ENCODE assay signal across 8 cellular contexts in genomic region chr6:158654960-158655485, GRCh38. TPM values are rescaled to one million over a fixed set of nuclear protein-coding genes. Genes with fewer than 3 reads are reported as not detected.
DNase-seq lines count a peak whose midpoint lies in the region; ATAC-seq and TF ChIP-seq lines count a peak whose summit lies in the region.

No MANE protein-coding gene starts in this region.

- H3K36me3 ChIP-seq in BLaER1 treated with 17β-estradiol and CSF1 and Interleukin-3, amounts not matched to agents 10 nM and 100 nM: no peaks in the 10 kb centered on the region
- H3K36me3 ChIP-seq in brain microvascular endothelial cell (replicated peaks): no peaks in the 10 kb centered on the region

- no peak for TF ChIP-seq POLR2A in NB4 (IDR thresholded peaks at IDR 0.05; ENCODE audit: extremely low read depth, insufficient read length)

- no peaks in the 10 kb centered on the region; a peak in 1 of 22 replicates for H3K9me3 ChIP-seq in BLaER1 treated with 17β-estradiol and CSF1 and Interleukin-3, amounts not matched to agents 10 nM and 100 nM (replicated peaks in 1 of 11)

- H3K9me3 Mint-ChIP-seq in mesothelial cell of epicardium: no peaks in the 10 kb centered on the region

- H3K27ac Mint-ChIP-seq in mesothelial cell of epicardium: peak overlapping the region; percentile 87

- H3K4me3 ChIP-seq in BLaER1 treated with 17β-estradiol and CSF1 and Interleukin-3, amounts not matched to agents 10 nM and 100 nM: peak overlapping the region in 1 of 10 experiments; percentile 7; a peak in 2 of 20 replicates
- H3K4me3 ChIP-seq in NB4 (ENCODE audit: low read depth, low read length) (no peak overlapping the region), brain microvascular endothelial cell (ENCODE audit: low read depth, low read length) (no peak overlapping the region)

- H3K27me3 ChIP-seq in BLaER1 treated with 17β-estradiol and CSF1 and Interleukin-3, amounts not matched to agents 10 nM and 100 nM: peaks cover 0 to 30% (median 0%) of the 10 kb centered on the region in 11 experiments; a peak in 11 of 22 replicates
- no peaks in the 10 kb centered on the region for H3K27me3 ChIP-seq in brain microvascular endothelial cell (replicated peaks)

- peaks cover 0 to 4% (median 0%) of the 10 kb centered on the region in 11 experiments; a peak in 1 of 22 replicates for H4K20me1 ChIP-seq in BLaER1 treated with 17β-estradiol and CSF1 and Interleukin-3, amounts not matched to agents 10 nM and 100 nM

- peak overlapping the region; percentile 56 to 88 (median 74); a peak in 20 of 22 replicates for H3K4me2 ChIP-seq in BLaER1 treated with 17β-estradiol and CSF1 and Interleukin-3, amounts not matched to agents 10 nM and 100 nM

- H3K4me1 Mint-ChIP-seq in mesothelial cell of epicardium: peaks cover 30% of the 10 kb centered on the region

- in situ Hi-C loops in brain microvascular endothelial cell (cut with HindIII; ENCODE audit: low pct_ligation_motif_present, low sequenced_read_pairs): no loop called here

- peak overlapping the region in 10 of 11 experiments; percentile 31 to 84 (median 66); a peak in 18 of 22 replicates for H3K27ac ChIP-seq in BLaER1 treated with 17β-estradiol and CSF1 and Interleukin-3, amounts not matched to agents 10 nM and 100 nM
- peak overlapping the region; percentile 55 for H3K27ac ChIP-seq in brain microvascular endothelial cell

- H3K36me3 Mint-ChIP-seq in mesothelial cell of epicardium: no peaks in the 10 kb centered on the region

- no peak for TF ChIP-seq CTCF in NB4 (IDR thresholded peaks at IDR 0.05; ENCODE audit: low read depth, low read length)
- no peak for TF ChIP-seq CTCF in brain microvascular endothelial cell (IDR thresholded peaks at IDR 0.05; ENCODE audit: low read depth, low read length, missing control alignments)
- TF ChIP-seq CTCF in mesothelial cell of epicardium (IDR thresholded peaks at IDR 0.05; ENCODE audit: unreplicated experiment): no peak

- no peak overlapping the region for H3K4me3 Mint-ChIP-seq in mesothelial cell of epicardium

- no peak for ATAC-seq in GM21447 (IDR thresholded peaks at IDR 0.05; ENCODE audit: unreplicated experiment)
- no peak for ATAC-seq in HG03108 (IDR thresholded peaks at IDR 0.05; ENCODE audit: unreplicated experiment)

- H3K4me1 ChIP-seq in BLaER1 treated with 17β-estradiol and CSF1 and Interleukin-3, amounts not matched to agents 10 nM and 100 nM: peaks cover 36 to 84% (median 59%) of the 10 kb centered on the region in 10 experiments

- peak; percentile 72 for DNase-seq in NB4 (ENCODE audit: low read depth)
- no peak for DNase-seq in brain microvascular endothelial cell
- no peak for DNase-seq in mesothelial cell of epicardium (ENCODE audit: low spot score in 2 of 2, unreplicated experiment in 2 of 2)
- DNase-seq in RKO (ENCODE audit: low spot score): no peak
- DNase-seq in cerebellar cortex (ENCODE audit: low spot score): no peak

- H3K27me3 Mint-ChIP-seq in mesothelial cell of epicardium (ENCODE audit: low read depth): no peaks in the 10 kb centered on the region

- H3K9ac ChIP-seq in BLaER1 treated with 17β-estradiol and CSF1 and Interleukin-3, amounts not matched to agents 10 nM and 100 nM: peak overlapping the region in 5 of 11 experiments; percentile 24 to 62 (median 60); a peak in 8 of 22 replicates

RNA-seq across cellular contexts. Expression of gene SYTL3, which starts 5.2 kb away (rescaled TPM):
- total RNA-seq in mesothelial cell of epicardium: 5.4 to 6.1 TPM (median 5.5 TPM) in 3 replicates

RNA-seq across cellular contexts. Expression of gene DYNLT1, which starts 10.5 kb away (rescaled TPM):
- total RNA-seq in mesothelial cell of epicardium: 142 to 148 TPM (median 145 TPM) in 3 replicates
